In the genomic region with DNA sequence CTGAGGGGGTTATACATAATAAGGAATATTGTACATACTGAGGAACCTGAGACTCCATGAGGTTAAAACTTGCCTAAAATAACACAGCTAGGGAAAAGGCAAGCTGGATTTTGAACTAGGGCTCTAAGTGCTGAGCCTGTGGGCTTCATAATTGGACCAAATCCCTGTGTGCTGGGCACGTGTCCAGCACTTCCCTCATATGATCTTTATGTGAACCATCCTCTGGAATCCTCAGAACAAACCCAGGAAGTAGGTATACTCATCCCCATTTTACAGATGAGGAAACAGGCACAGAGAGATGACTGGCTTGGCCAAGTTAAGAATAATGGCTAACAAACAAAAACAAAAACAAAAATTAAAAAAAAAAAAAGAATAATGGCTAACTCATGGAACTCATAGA, we compare ENCODE assay signal across 21 cellular contexts. TPM values are rescaled to one million over a fixed set of nuclear protein-coding genes. Genes with fewer than 3 reads are reported as not detected.
DNase-seq lines count a peak whose midpoint lies in the region; ATAC-seq and TF ChIP-seq lines count a peak whose summit lies in the region.
"Had no signal": no experiment of that assay in that cellular context is flagged by ENCODE, and none has a peak within 500 bp of the region (broad histone marks: within the 10 kb centered on the region; RNA-seq: fewer than 3 reads in every experiment).

No MANE protein-coding gene starts in this region.

- H3K4me2 ChIP-seq in SK-N-SH (no peak overlapping the region), H9 (ENCODE audit: insufficient read depth, insufficient read length, low read length) (no peak overlapping the region)

- no peak overlapping the region for H2AK5ac ChIP-seq in H9 (ENCODE audit: insufficient read length, low read length)

- H3K27me3 ChIP-seq in CD4-positive, CD25-positive, alpha-beta regulatory T cell (ENCODE audit: control insufficient read depth, insufficient read depth, low read length), result no peaks in the 10 kb centered on the region
- H3K27me3 ChIP-seq in SK-N-SH (ENCODE audit: insufficient read depth) (0 out of 2 replicates have a peak, but pooled peaks cover 5% of the 10 kb centered on the region), H9 (ENCODE audit: insufficient read depth, low read length) (peaks cover 6% of the 10 kb centered on the region; the same call in 1 of the 2 replicates)
- H3K27me3 ChIP-seq: upper lobe of right lung had no signal

- no peaks in the 10 kb centered on the region for H3K36me3 Mint-ChIP-seq in CD4-positive, CD25-positive, alpha-beta regulatory T cell
- H3K36me3 Mint-ChIP-seq in T-cell, result no peaks in the 10 kb centered on the region
- no peaks in the 10 kb centered on the region for H3K36me3 Mint-ChIP-seq in immature natural killer cell
- H3K36me3 Mint-ChIP-seq in H9 (ENCODE audit: insufficient read depth in 1 of 3, low read depth in 3 of 3), result peaks cover 7 to 9% (median 8%) of the 10 kb centered on the region in 3 experiments; a peak in 4 of 7 replicates

- CTCF ChIA-PET in T-cell (lab: Charles Lee) (interaction anchor here (0.6 to 1.9 kb wide), 5 partner anchors 17 to 52 kb away, joined by 4 to 12 read pairs (median 5); no protein-coding TSS in a partner anchor), SK-N-SH (lab: Yijun Ruan, JAX) (interaction anchor here (0.6 to 6.4 kb wide), 10 partner anchors 8 to 1492 kb away, joined by 3 to 38 read pairs (median 6); partner anchors contain the start of gene UBE2L6)

- H3K9me3 Mint-ChIP-seq in CD4-positive, CD25-positive, alpha-beta regulatory T cell, result peaks cover 0 to 3% (median 0%) of the 10 kb centered on the region in 7 donors
- H3K9me3 Mint-ChIP-seq in T-cell, result no peaks in the 10 kb centered on the region
- H3K9me3 Mint-ChIP-seq in immature natural killer cell, result no peaks in the 10 kb centered on the region
- H3K9me3 Mint-ChIP-seq in H9, result no peaks in the 10 kb centered on the region; a peak in 2 of 5 replicates

- no peak overlapping the region for H4K8ac ChIP-seq in H9 (replicated peaks; ENCODE audit: insufficient read length, low read depth, low read length)

- H4K5ac ChIP-seq in H9 (ENCODE audit: insufficient read length, low read depth, low read length), result no peak overlapping the region

- TF ChIP-seq EP300 in SK-N-SH (IDR thresholded peaks at IDR 0.05; ENCODE audit: borderline replicate concordance in 1 of 2, low read depth in 1 of 2, low read length in 1 of 2), result no peak

- no peak overlapping the region for H4K91ac ChIP-seq in H9 (ENCODE audit: insufficient read length, low read depth, low read length)

- TF ChIP-seq CTCF in SK-N-SH (IDR thresholded peaks at IDR 0.05) (no peak), H9 (conservative IDR thresholded peaks at IDR 0.05) (no peak)

- DNase-seq in CD4-positive, CD25-positive, alpha-beta regulatory T cell, result no peak
- DNase-seq in EL (peak; percentile 46), T-cell (no peak), immature natural killer cell (no peak), posterior vena cava (ENCODE audit: low spot score) (no peak), SK-N-SH (no peak), H9 (no peak)
- DNase-seq in activated CD4-positive, CD25-positive, alpha-beta regulatory T cell treated with anti-CD3 and anti-CD28 coated beads, Interleukin-2, amount 50 U/mL, for 72 hours, result no peak
- DNase-seq: activated CD4-positive, alpha-beta T cell treated with anti-CD3 and anti-CD28 coated beads for 48 hours; activated CD8-positive, alpha-beta memory T cell treated with anti-CD3 and anti-CD28 coated beads, Interleukin-2, amount 50 U/mL, for 4 hours; aorta; caudate nucleus; foreskin melanocyte; NCI-H2081 treated with DMSO at 0.1 percent for 48 hours; NCI-H510A; occipital lobe; right cardiac atrium; stimulated activated CD4-positive, alpha-beta T cell treated with anti-CD3 and anti-CD28 coated beads, Interleukin-12 subunit alpha, Interleukin-12 subunit beta, amount 100 ng/mL, for 4 hours; upper lobe of right lung had no signal

- no peak overlapping the region for H3K14ac ChIP-seq in H9 (ENCODE audit: insufficient read depth, low read length)

- ATAC-seq in CD4-positive, CD25-positive, alpha-beta regulatory T cell (ENCODE audit: low read depth in 2 of 2), result no peak
- no peak for ATAC-seq in T-cell (replicated peaks in 1 of 4)
- ATAC-seq: right cardiac atrium, upper lobe of right lung had no signal

- H2AFZ ChIP-seq in SK-N-SH (ENCODE audit: low read depth) (no peak overlapping the region), H9 (ENCODE audit: low read length) (no peak overlapping the region)

- no peaks in the 10 kb centered on the region for H3K9me2 ChIP-seq in SK-N-SH

- no peak overlapping the region for H3K56ac ChIP-seq in H9 (ENCODE audit: insufficient read length, low read depth, low read length)

- no peak overlapping the region for H3T11ph ChIP-seq in H9 (ENCODE audit: low read length)

- POLR2A ChIA-PET in T-cell (lab: Charles Lee) (interaction anchor here in 1 of 2 donors (0.6 kb wide), 1 partner anchor 39 kb away, joined by 6 read pairs; no protein-coding TSS in a partner anchor), SK-N-SH (lab: Yijun Ruan, JAX) (no interaction called here)

- peaks cover 0 to 47% (median 17%) of the 10 kb centered on the region in 4 donors for H3K4me1 Mint-ChIP-seq in CD4-positive, CD25-positive, alpha-beta regulatory T cell
- peaks cover 30 to 36% (median 32%) of the 10 kb centered on the region in 3 donors for H3K4me1 Mint-ChIP-seq in T-cell
- H3K4me1 Mint-ChIP-seq in immature natural killer cell, result peaks cover 35 to 36% of the 10 kb centered on the region in 2 donors
- H3K4me1 Mint-ChIP-seq in H9, result peaks cover 27 to 51% of the 10 kb centered on the region in 2 experiments

- no peak overlapping the region for H2BK120ac ChIP-seq in H9 (ENCODE audit: low read depth, low read length, poor library complexity, severe bottlenecking)

- H3K9me3 ChIP-seq in CD4-positive, CD25-positive, alpha-beta regulatory T cell (ENCODE audit: control insufficient read depth in 2 of 2, low read length in 2 of 2), result no peaks in the 10 kb centered on the region
- no peaks in the 10 kb centered on the region for H3K9me3 ChIP-seq in SK-N-SH
- H3K9me3 ChIP-seq in H9 (ENCODE audit: control insufficient read depth, low read depth, low read length), result no peaks in the 10 kb centered on the region
- H3K9me3 ChIP-seq: upper lobe of right lung had no signal

- H3K4me3 Mint-ChIP-seq in CD4-positive, CD25-positive, alpha-beta regulatory T cell, result peak overlapping the region; percentile 13 to 48 (median 33)
- H3K4me3 Mint-ChIP-seq in T-cell (peak overlapping the region in 2 of 3 donors; percentile 31 to 81), immature natural killer cell (peak overlapping the region; percentile 59 to 84 (median 81)), H9 (no peak overlapping the region)

- H3K27ac Mint-ChIP-seq in CD4-positive, CD25-positive, alpha-beta regulatory T cell, result peak overlapping the region in 2 of 3 donors; percentile 52 to 71
- H3K27ac Mint-ChIP-seq in T-cell (no peak overlapping the region), immature natural killer cell (no peak overlapping the region), H9 (no peak overlapping the region)

- H3K79me2 ChIP-seq in SK-N-SH (ENCODE audit: insufficient read depth), result no peaks in the 10 kb centered on the region
- H3K79me2 ChIP-seq in H9 (ENCODE audit: insufficient read depth, low read length), result no peaks in the 10 kb centered on the region
- H3K79me2 ChIP-seq: hepatocyte had no signal

- H4K20me1 ChIP-seq in SK-N-SH (ENCODE audit: insufficient read depth), result no peaks in the 10 kb centered on the region
- H4K20me1 ChIP-seq in H9 (ENCODE audit: control insufficient read depth, insufficient read depth, insufficient read length), result no peaks in the 10 kb centered on the region

- intact Hi-C loops in posterior vena cava (cut with DNase I), result no loop called here

- no peak overlapping the region for H3K27ac ChIP-seq in CD4-positive, CD25-positive, alpha-beta regulatory T cell (ENCODE audit: insufficient read depth, low read length, poor library complexity, severe bottlenecking)
- no peak overlapping the region for H3K27ac ChIP-seq in SK-N-SH (ENCODE audit: low read depth in 2 of 2, low read length in 1 of 2)
- H3K27ac ChIP-seq in H9 (ENCODE audit: insufficient read length, low read depth, low read length), result no peak overlapping the region
- H3K27ac ChIP-seq: epithelial cell of prostate, hepatocyte, upper lobe of right lung had no signal

- H3K4ac ChIP-seq in H9 (ENCODE audit: low read depth, low read length), result no peak overlapping the region

- TF ChIP-seq RAD21 in SK-N-SH (IDR thresholded peaks at IDR 0.05; ENCODE audit: low read length), result no peak

- no peaks in the 10 kb centered on the region for H3F3A ChIP-seq in SK-N-SH (replicated peaks; ENCODE audit: insufficient read depth)

- H3K4me1 ChIP-seq in CD4-positive, CD25-positive, alpha-beta regulatory T cell (ENCODE audit: control insufficient read depth, insufficient read depth, low read length, poor library complexity, severe bottlenecking), result peaks cover 33% of the 10 kb centered on the region
- peaks cover 0 to 8% of the 10 kb centered on the region in 2 experiments; a peak in 1 of 4 replicates for H3K4me1 ChIP-seq in SK-N-SH (ENCODE audit: control insufficient read depth in 1 of 2, insufficient read depth in 2 of 2, low read depth in 1 of 2, low read length in 1 of 2)
- H3K4me1 ChIP-seq in H9 (ENCODE audit: insufficient read depth, low read length), result peaks cover 2% of the 10 kb centered on the region; the same call in 1 of the 2 replicates

- H3K27me3 Mint-ChIP-seq in CD4-positive, CD25-positive, alpha-beta regulatory T cell, result peaks cover 38% of the 10 kb centered on the region
- H3K27me3 Mint-ChIP-seq in T-cell (peaks cover 0 to 38% of the 10 kb centered on the region in 2 donors), immature natural killer cell (ENCODE audit: low read depth in 3 of 3) (peaks cover 2 to 4% (median 3%) of the 10 kb centered on the region in 3 donors), H9 (ENCODE audit: low read depth) (peaks cover 64% of the 10 kb centered on the region)

- no peaks in the 10 kb centered on the region for H3K79me1 ChIP-seq in H9 (ENCODE audit: insufficient read depth, low read depth, low read length, poor library complexity, severe bottlenecking)

- H3K23me2 ChIP-seq in H9 (ENCODE audit: insufficient read length, low read depth, low read length, poor library complexity, severe bottlenecking), result peaks cover 6% of the 10 kb centered on the region

- no peak overlapping the region for H2BK15ac ChIP-seq in H9 (ENCODE audit: low read depth, low read length)

- no peak overlapping the region for H2BK20ac ChIP-seq in H9 (ENCODE audit: low read depth, low read length, poor library complexity, severe bottlenecking)

- H3K9ac ChIP-seq in SK-N-SH (no peak overlapping the region), H9 (ENCODE audit: extremely low read depth, insufficient read length, low read length) (no peak overlapping the region)

- H2BK12ac ChIP-seq in H9 (ENCODE audit: insufficient read length, low read depth, low read length), result no peak overlapping the region

- H2BK5ac ChIP-seq in H9 (ENCODE audit: insufficient read length, low read length), result no peak overlapping the region

- no peaks in the 10 kb centered on the region for H3K36me3 ChIP-seq in CD4-positive, CD25-positive, alpha-beta regulatory T cell (ENCODE audit: control insufficient read depth, insufficient read depth, low read length)
- H3K36me3 ChIP-seq in SK-N-SH (replicated peaks in 1 of 2; ENCODE audit: control insufficient read depth in 1 of 2, insufficient read depth in 2 of 2, low read length in 1 of 2), result no peaks in the 10 kb centered on the region
- H3K36me3 ChIP-seq: upper lobe of right lung had no signal

- H3K23ac ChIP-seq in H9 (ENCODE audit: insufficient read length, low read depth, low read length), result no peak overlapping the region

- WGBS in SK-N-SH (ENCODE audit: low lambda C conversion rate), result 43% methylated on average over 1 of the region's 1 CpG
- WGBS in H9 (ENCODE audit: extremely low coverage, insufficient read length, low lambda C conversion rate), result no CpG with 5 or more reads among the region's 1 CpG

- H3K18ac ChIP-seq in H9 (ENCODE audit: insufficient read length, low read depth, low read length), result no peak overlapping the region

- H3K4me3 ChIP-seq in CD4-positive, CD25-positive, alpha-beta regulatory T cell (ENCODE audit: low read depth, low read length), result no peak overlapping the region
- H3K4me3 ChIP-seq in SK-N-SH (ENCODE audit: low read depth in 2 of 2, low read length in 1 of 2), result no peak overlapping the region
- H3K4me3 ChIP-seq: hepatocyte had no signal

RNA-seq across cellular contexts. Expression of gene RTN4RL2, which starts 14.9 kb away (rescaled TPM):
- not detected for total RNA-seq in CD4-positive, CD25-positive, alpha-beta regulatory T cell
- polyA plus RNA-seq in CD4-positive, CD25-positive, alpha-beta regulatory T cell, result under 1 TPM in 1 of 4 donors, not detected in 3; 0.11 TPM
- total RNA-seq in T-cell (1 to 10 TPM in 1 of 5 donors, under 1 TPM in 4; 0.15 to 1.1 (median 0.29) TPM), posterior vena cava (1 to 10 TPM; 2.0 to 2.9 TPM), H9 (2021) (7.0 and 7.1 TPM in 2 replicates)
- polyA plus RNA-seq in immature natural killer cell (under 1 TPM; 0.38 to 0.71 (median 0.68) TPM), SK-N-SH (2012; rRNA removed) (0.08 and 0.30 TPM in 2 replicates)
- polyA plus RNA-seq in SK-N-SH (2012; cell fraction: cytosol; rRNA removed), result 0.13 and 0.39 TPM in 2 replicates
- polyA plus RNA-seq in SK-N-SH (2012; cell fraction: nucleus; rRNA removed), result 0.26 and 0.65 TPM in 2 replicates

RNA-seq across cellular contexts. Expression of gene SLC43A1, which starts 40.3 kb away (rescaled TPM):
- total RNA-seq in CD4-positive, CD25-positive, alpha-beta regulatory T cell, result 12.8 TPM
- polyA plus RNA-seq in CD4-positive, CD25-positive, alpha-beta regulatory T cell, result 10 to 100 TPM; 22.9 to 29.9 (median 26.2) TPM
- total RNA-seq in T-cell, result 10 to 100 TPM in 4 of 5 donors, 1 to 10 TPM in 1; 8.8 to 31.6 (median 25.1) TPM
- 10 to 100 TPM; 15.8 to 20.3 (median 17.5) TPM for polyA plus RNA-seq in immature natural killer cell
- 10 to 100 TPM in 1 of 2 donors, 1 to 10 TPM in 1; 8.1 to 11.5 TPM for total RNA-seq in posterior vena cava
- 3.7 and 4.4 TPM in 2 replicates for polyA plus RNA-seq in SK-N-SH (2012; rRNA removed)
- polyA plus RNA-seq in SK-N-SH (2012; cell fraction: cytosol; rRNA removed), result 1.7 and 3.2 TPM in 2 replicates
- 11.4 and 13.9 TPM in 2 replicates for polyA plus RNA-seq in SK-N-SH (2012; cell fraction: nucleus; rRNA removed)
- total RNA-seq in H9 (2021), result 16.3 and 17.0 TPM in 2 replicates

RNA-seq across cellular contexts. Expression of gene SLC43A3, which starts 48.3 kb away (rescaled TPM):
- 19.1 TPM for total RNA-seq in CD4-positive, CD25-positive, alpha-beta regulatory T cell
- polyA plus RNA-seq in CD4-positive, CD25-positive, alpha-beta regulatory T cell, result 10 to 100 TPM; 21.6 to 36.9 (median 27.3) TPM
- total RNA-seq in T-cell, result 10 to 100 TPM in 4 of 5 donors, 1 to 10 TPM in 1; 9.9 to 18.1 (median 13.6) TPM
- polyA plus RNA-seq in immature natural killer cell, result 10 to 100 TPM; 11.4 to 17.1 (median 12.4) TPM
- total RNA-seq in posterior vena cava, result 10 to 100 TPM; 72.6 to 84.7 TPM
- polyA plus RNA-seq in SK-N-SH (2012; rRNA removed), result 4.1 and 4.7 TPM in 2 replicates
- 2.4 and 4.4 TPM in 2 replicates for polyA plus RNA-seq in SK-N-SH (2012; cell fraction: cytosol; rRNA removed)
- polyA plus RNA-seq in SK-N-SH (2012; cell fraction: nucleus; rRNA removed), result 5.0 and 7.0 TPM in 2 replicates
- total RNA-seq in H9 (2021), result 21.4 and 21.9 TPM in 2 replicates

RNA-seq across cellular contexts. Expression of gene TIMM10, which starts 55.4 kb away (rescaled TPM):
- total RNA-seq in CD4-positive, CD25-positive, alpha-beta regulatory T cell, result 21.2 TPM
- 10 to 100 TPM; 52.1 to 84.7 (median 65.7) TPM for polyA plus RNA-seq in CD4-positive, CD25-positive, alpha-beta regulatory T cell
- 10 to 100 TPM; 20.7 to 33.2 (median 26.2) TPM for total RNA-seq in T-cell
- polyA plus RNA-seq in immature natural killer cell, result 100 to 1,000 TPM in 1 of 3 donors, 10 to 100 TPM in 2; 52.9 to 101 (median 55.7) TPM
- total RNA-seq in posterior vena cava, result 10 to 100 TPM; 31.8 to 38.1 TPM
- 179 and 189 TPM in 2 replicates for polyA plus RNA-seq in SK-N-SH (2012; rRNA removed)
- 164 and 176 TPM in 2 replicates for polyA plus RNA-seq in SK-N-SH (2012; cell fraction: cytosol; rRNA removed)
- polyA plus RNA-seq in SK-N-SH (2012; cell fraction: nucleus; rRNA removed), result 53.8 and 76.0 TPM in 2 replicates
- 126 and 130 TPM in 2 replicates for total RNA-seq in H9 (2021)

Comparison
In these comparisons a context has a peak if more than half of its experiments do, and no peak if none do; other contexts are left out.
1. H3K27ac Mint-ChIP-seq: peak in CD4-positive, CD25-positive, alpha-beta regulatory T cell (2 of 3); none in T-cell (0 of 2), immature natural killer cell (0 of 6) and H9 (0 of 3).
2. H3K4me3 Mint-ChIP-seq: peak in CD4-positive, CD25-positive, alpha-beta regulatory T cell (4 of 4), T-cell (2 of 3) and immature natural killer cell (5 of 5); none in H9 (0 of 2).